Comparison of ENCODE assay signal across 20 cellular contexts in the genomic region with DNA sequence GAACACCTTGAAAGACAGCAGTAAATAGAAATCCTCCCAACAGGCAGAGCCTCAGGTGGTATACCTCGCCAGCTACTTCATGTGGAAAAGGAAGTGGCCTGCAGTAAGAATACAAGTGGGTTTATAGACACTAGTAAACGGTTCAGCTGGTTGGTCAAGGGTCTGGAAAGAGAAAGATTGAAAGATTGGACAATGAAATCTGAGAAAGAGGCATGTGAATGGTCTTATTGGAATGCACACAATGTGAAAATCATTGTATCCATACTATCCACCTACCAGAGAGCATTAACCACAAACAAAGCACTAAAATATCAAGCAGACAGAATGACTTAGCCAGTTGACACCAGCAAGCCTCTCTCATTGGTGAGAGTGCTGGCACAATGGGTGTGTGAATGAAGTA.
A peak's percentile ranks its signal among the peaks of the same experiment; 100 is the strongest.
DNase-seq lines count a peak whose midpoint lies in the region; ATAC-seq and TF ChIP-seq lines count a peak whose summit lies in the region.
"Had no signal": no experiment of that assay in that cellular context is flagged by ENCODE, and none has a peak within 500 bp of the region (broad histone marks: within the 10 kb centered on the region; RNA-seq: fewer than 3 reads in every experiment).

No MANE protein-coding gene starts in this region.

- H3K36me3 Mint-ChIP-seq in activated naive CD4-positive, alpha-beta T cell treated with anti-CD3 and anti-CD28 coated beads, Interleukin-2, amount 10 ng/mL, durations not matched to agents 7 days and 5 days = no peaks in the 10 kb centered on the region
- H3K36me3 Mint-ChIP-seq: CD14-positive monocyte had no signal

- no peak overlapping the region for H3K4me3 Mint-ChIP-seq in activated naive CD4-positive, alpha-beta T cell treated with anti-CD3 and anti-CD28 coated beads, Interleukin-2, amount 10 ng/mL, durations not matched to agents 7 days and 5 days
- H3K4me3 Mint-ChIP-seq: CD14-positive monocyte, H9 had no signal

- H3K27ac ChIP-seq in PC-3 (ENCODE audit: low read length) = peak overlapping the region; percentile 38
- H3K27ac ChIP-seq: RWPE1 had no signal

- no peak overlapping the region for H2AFZ ChIP-seq in PC-3 (ENCODE audit: low read length)

- intact Hi-C loops in PC-3 (cut with micrococcal nuclease) = no loop called here

- CTCF ChIA-PET in PC-3 (lab: Charles Lee) = no interaction called here
- CTCF ChIA-PET in activated naive CD4-positive, alpha-beta T cell treated with anti-CD3 and anti-CD28 coated beads, Interleukin-2, amount 10 ng/mL, durations not matched to agents 7 days and 5 days (lab: Charles Lee) = no interaction called here

- H3F3A ChIP-seq in PC-3 (ENCODE audit: low read length, unreplicated experiment) = no peaks in the 10 kb centered on the region

- H3K4me1 ChIP-seq in PC-3 (ENCODE audit: insufficient read depth, low read length) = peaks cover 27% of the 10 kb centered on the region

- no peaks in the 10 kb centered on the region for H3K9me3 Mint-ChIP-seq in activated naive CD4-positive, alpha-beta T cell treated with anti-CD3 and anti-CD28 coated beads, Interleukin-2, amount 10 ng/mL, durations not matched to agents 7 days and 5 days
- H3K9me3 Mint-ChIP-seq: CD14-positive monocyte, H9 had no signal

- ATAC-seq in PC-3 = peak; percentile 73
- no peak for ATAC-seq in GM21367 (IDR thresholded peaks at IDR 0.05; ENCODE audit: unreplicated experiment)

- H3K4me2 ChIP-seq in PC-3 (ENCODE audit: low read length) = no peak overlapping the region; the same call in 1 of the 2 replicates

- H3K4me3 ChIP-seq in PC-3 (ENCODE audit: low read length) (no peak overlapping the region), epithelial cell of esophagus (ENCODE audit: low read length) (no peak overlapping the region)

- H4K20me1 ChIP-seq in PC-3 (ENCODE audit: low read length) = no peaks in the 10 kb centered on the region

- POLR2A ChIA-PET in PC-3 (lab: Charles Lee; ENCODE audit: unreplicated experiment) = no interaction called here

- H3K9me3 ChIP-seq in PC-3 (ENCODE audit: low read length) = no peaks in the 10 kb centered on the region

- H3K36me3 ChIP-seq in PC-3 (ENCODE audit: low read depth, low read length) = no peaks in the 10 kb centered on the region

- peaks cover 5% of the 10 kb centered on the region for H3K4me1 Mint-ChIP-seq in activated naive CD4-positive, alpha-beta T cell treated with anti-CD3 and anti-CD28 coated beads, Interleukin-2, amount 10 ng/mL, durations not matched to agents 7 days and 5 days

- TF ChIP-seq CTCF in PC-3 (conservative IDR thresholded peaks at IDR 0.05; ENCODE audit: low read depth, low read length) (no peak), epithelial cell of esophagus (IDR thresholded peaks at IDR 0.05; ENCODE audit: insufficient read depth, low read depth, low read length, missing control alignments) (no peak)

- H3K9ac ChIP-seq in PC-3 (ENCODE audit: low read length) = no peak overlapping the region

- DNase-seq in HCEC 1CT = peak; percentile 6
- DNase-seq in PC-3 = peak; percentile 94
- peak; percentile 20 for DNase-seq in epithelial cell of esophagus (ENCODE audit: low read depth)
- peak; percentile 82 for DNase-seq in renal cortical epithelial cell (ENCODE audit: low read depth)
- DNase-seq in activated naive CD4-positive, alpha-beta T cell treated with anti-CD3 and anti-CD28 coated beads, Interleukin-2, amount 10 ng/mL, durations not matched to agents 7 days and 5 days = no peak
- no peak for DNase-seq in NCI-H748 (lab: John Stamatoyannopoulos, UW; ENCODE audit: unreplicated experiment)
- DNase-seq: ACHN, AML-193, COR-L47, H9, Karpas-422, NCI-H1105, NCI-H1694 treated with DMSO at 0.1 percent for 48 hours, NCI-H2107, NCI-H345, NCI-H526 treated with DMSO at 0.1 percent for 48 hours, SW 1271 had no signal

- no peaks in the 10 kb centered on the region for H3K79me2 ChIP-seq in PC-3 (ENCODE audit: low read length)

- H3K27me3 ChIP-seq in PC-3 (ENCODE audit: low read length) = no peaks in the 10 kb centered on the region

- H3K27me3 Mint-ChIP-seq in activated naive CD4-positive, alpha-beta T cell treated with anti-CD3 and anti-CD28 coated beads, Interleukin-2, amount 10 ng/mL, durations not matched to agents 7 days and 5 days = no peaks in the 10 kb centered on the region

- no peak overlapping the region for H3K27ac Mint-ChIP-seq in activated naive CD4-positive, alpha-beta T cell treated with anti-CD3 and anti-CD28 coated beads, Interleukin-2, amount 10 ng/mL, durations not matched to agents 7 days and 5 days
- H3K27ac Mint-ChIP-seq: CD14-positive monocyte, H9 had no signal

- BruUV-seq in PC-3 (replicated peaks; lab: Mats Ljungman, UMichigan) = no TSS peak

- no peaks in the 10 kb centered on the region for H3K9me2 ChIP-seq in PC-3 (replicated peaks; ENCODE audit: low read length)

Comparison
In these comparisons a context has a peak if more than half of its experiments do, and no peak if none do; other contexts are left out.
1. DNase-seq: peak in HCEC 1CT (single experiment), PC-3 (single experiment), epithelial cell of esophagus (single experiment) and renal cortical epithelial cell (single experiment); none in activated naive CD4-positive, alpha-beta T cell treated with anti-CD3 and anti-CD28 coated beads, Interleukin-2, amount 10 ng/mL, durations not matched to agents 7 days and 5 days (single experiment) and NCI-H748 (single experiment).